15 cellular contexts compared by ENCODE assay signal in the genomic region with DNA sequence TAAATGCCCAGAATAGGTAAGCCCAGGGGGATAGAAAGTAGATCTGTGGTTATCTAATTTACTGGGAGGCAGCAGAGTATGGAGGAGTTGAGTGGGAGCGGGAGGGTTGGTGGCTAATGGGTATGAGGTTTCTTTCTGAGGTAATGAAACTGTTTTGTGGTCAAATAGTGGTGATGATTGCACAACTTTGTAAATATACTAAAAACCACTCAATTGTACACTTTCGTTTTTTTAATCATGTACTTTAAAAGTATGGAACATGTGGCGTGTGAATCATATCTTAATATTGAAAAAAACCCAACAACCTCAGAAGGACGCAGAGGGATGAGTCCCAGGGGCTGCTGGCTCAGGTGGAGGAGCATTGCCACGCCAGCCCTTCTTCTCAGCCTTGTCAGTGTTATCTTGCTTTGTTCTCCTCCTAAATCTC.
DNase-seq lines count a peak whose midpoint lies in the region; ATAC-seq and TF ChIP-seq lines count a peak whose summit lies in the region.
"Had no signal": no experiment of that assay in that cellular context is flagged by ENCODE, and none has a peak within 500 bp of the region (broad histone marks: within the 10 kb centered on the region; RNA-seq: fewer than 3 reads in every experiment).

No MANE protein-coding gene starts in this region.

- H3K27me3 ChIP-seq in Karpas-422 (ENCODE audit: low read length) (0 out of 2 replicates have a peak, but pooled peaks cover 3% of the 10 kb centered on the region), mammary epithelial cell (ENCODE audit: insufficient read depth, low read length) (peaks cover 32% of the 10 kb centered on the region)
- no peaks in the 10 kb centered on the region for H3K27me3 ChIP-seq in naive thymus-derived CD4-positive, alpha-beta T cell (ENCODE audit: control insufficient read depth in 2 of 2, insufficient read depth in 2 of 2, low read length in 2 of 2)

- H3K9ac ChIP-seq in Karpas-422 (ENCODE audit: low read length) (no peak overlapping the region), mammary epithelial cell (ENCODE audit: insufficient read depth, low read length) (no peak overlapping the region)

- H3K27ac ChIP-seq in Karpas-422 (ENCODE audit: low read length) (no peak overlapping the region), mammary epithelial cell (ENCODE audit: insufficient read depth, low read depth, low read length) (no peak overlapping the region)
- no peak overlapping the region for H3K27ac ChIP-seq in naive thymus-derived CD4-positive, alpha-beta T cell (ENCODE audit: low read depth, low read length)
- H3K27ac ChIP-seq: spleen had no signal

- no peaks in the 10 kb centered on the region for H3K4me1 ChIP-seq in Karpas-422 (ENCODE audit: low read length)
- peaks cover 14% of the 10 kb centered on the region for H3K4me1 ChIP-seq in mammary epithelial cell (ENCODE audit: insufficient read depth, low read length)
- H3K4me1 ChIP-seq in naive thymus-derived CD4-positive, alpha-beta T cell (ENCODE audit: control insufficient read depth in 2 of 2, insufficient read depth in 2 of 2, low read length in 2 of 2) = no peaks in the 10 kb centered on the region
- H3K4me1 ChIP-seq: spleen had no signal

- DNase-seq in H4 (ENCODE audit: low spot score) (peak; percentile 87), Karpas-422 (peak; percentile 52), mammary epithelial cell (peak; percentile 88), WTC11 (ENCODE audit: low spot score) (no peak), HuH-7.5 (ENCODE audit: low spot score) (no peak)
- no peak for DNase-seq in naive thymus-derived CD4-positive, alpha-beta T cell
- DNase-seq: activated B cell treated with CpG ODN at 0.5 μM for 24 hours; activated effector memory CD4-positive, alpha-beta T cell treated with anti-CD3 and anti-CD28 coated beads, Interleukin-2, amount 50 U/mL, for 16 hours; C1 segment of cervical spinal cord; H7; hippocampal formation; spleen had no signal

- BruUV-seq in mammary epithelial cell (replicated peaks; lab: Mats Ljungman, UMichigan) = no TSS peak

- no peaks in the 10 kb centered on the region for H3K9me2 ChIP-seq in Karpas-422 (replicated peaks; ENCODE audit: insufficient read depth, low read length)

- no peak overlapping the region for H3K4me3 Mint-ChIP-seq in naive thymus-derived CD4-positive, alpha-beta T cell
- no peak overlapping the region for H3K4me3 Mint-ChIP-seq in WTC11
- H3K4me3 Mint-ChIP-seq: activated B cell treated with CpG ODN at 0.5 μM for 24 hours; stimulated activated naive CD8-positive, alpha-beta T cell treated with anti-CD3 and anti-CD28 coated beads, Interleukin-15, Interleukin-2, amounts not matched to agents 100 ng/mL and 50 ng/mL, for 24 hours had no signal

- CTCF ChIA-PET in mammary epithelial cell (lab: Charles Lee; ENCODE audit: low non-redundant PET) = no interaction called here
- CTCF ChIA-PET in naive thymus-derived CD4-positive, alpha-beta T cell (lab: Charles Lee) = no interaction called here
- CTCF ChIA-PET in WTC11 (lab: Charles Lee) = no interaction called here

- H4K20me1 ChIP-seq in Karpas-422 (ENCODE audit: insufficient read depth, low read depth, low read length) (no peaks in the 10 kb centered on the region), mammary epithelial cell (ENCODE audit: insufficient read depth, low read length) (no peaks in the 10 kb centered on the region)

- intact Hi-C loops in mammary epithelial cell (cut with micrococcal nuclease) = loop anchor here (5.0 kb wide), 1 partner anchor 108 kb away; no protein-coding TSS in a partner anchor
- intact Hi-C loops in naive thymus-derived CD4-positive, alpha-beta T cell (cut with micrococcal nuclease) = no loop called here

- ATAC-seq in GM18498 (IDR thresholded peaks at IDR 0.05; ENCODE audit: unreplicated experiment) (peak; percentile 69), HG03280 (IDR thresholded peaks at IDR 0.05; ENCODE audit: unreplicated experiment) (no peak), WTC11 (no peak)
- no peak for ATAC-seq in naive thymus-derived CD4-positive, alpha-beta T cell

- H3K9me3 ChIP-seq in Karpas-422 (ENCODE audit: low read length) (0 out of 2 replicates have a peak, but pooled peaks cover 3% of the 10 kb centered on the region), mammary epithelial cell (replicated peaks; ENCODE audit: insufficient read depth, low read length) (peaks cover 8% of the 10 kb centered on the region)
- H3K9me3 ChIP-seq in naive thymus-derived CD4-positive, alpha-beta T cell (ENCODE audit: control insufficient read depth in 2 of 3, low read length in 3 of 3) = no peaks in the 10 kb centered on the region

- H3K4me3 ChIP-seq in Karpas-422 (ENCODE audit: low read length) = no peak overlapping the region
- H3K4me3 ChIP-seq in mammary epithelial cell (replicated peaks in 1 of 3; ENCODE audit: insufficient read depth in 1 of 3, low read depth in 2 of 3, low read length in 3 of 3) = no peak overlapping the region
- H3K4me3 ChIP-seq in naive thymus-derived CD4-positive, alpha-beta T cell (ENCODE audit: low read length) = no peak overlapping the region
- H3K4me3 ChIP-seq: spleen had no signal

- no peak overlapping the region for H2AFZ ChIP-seq in Karpas-422 (ENCODE audit: low read length)
- H2AFZ ChIP-seq in mammary epithelial cell (ENCODE audit: low read depth, low read length) = no peak overlapping the region

- H3K4me2 ChIP-seq in Karpas-422 (ENCODE audit: low read depth, low read length, poor library complexity, severe bottlenecking) = no peak overlapping the region
- H3K4me2 ChIP-seq in mammary epithelial cell (ENCODE audit: insufficient read depth, low read depth, low read length) = no peak overlapping the region

- H3K4me1 Mint-ChIP-seq in naive thymus-derived CD4-positive, alpha-beta T cell = peaks cover 0 to 2% (median 0%) of the 10 kb centered on the region in 7 donors
- peaks cover 10% of the 10 kb centered on the region for H3K4me1 Mint-ChIP-seq in WTC11
- H3K4me1 Mint-ChIP-seq: activated B cell treated with CpG ODN at 0.5 μM for 24 hours had no signal

- H3K79me2 ChIP-seq in Karpas-422 (ENCODE audit: low read length) (no peaks in the 10 kb centered on the region), mammary epithelial cell (ENCODE audit: insufficient read depth, low read length) (no peaks in the 10 kb centered on the region)

- WGBS in mammary epithelial cell (ENCODE audit: low coverage, missing lambda C conversion rate) = 33% methylated on average over 5 of the region's 5 CpGs

- peaks cover 0 to 14% (median 2%) of the 10 kb centered on the region in 11 donors for H3K9me3 Mint-ChIP-seq in naive thymus-derived CD4-positive, alpha-beta T cell
- peaks cover 25% of the 10 kb centered on the region for H3K9me3 Mint-ChIP-seq in WTC11
- H3K9me3 Mint-ChIP-seq: stimulated activated naive CD8-positive, alpha-beta T cell treated with anti-CD3 and anti-CD28 coated beads, Interleukin-15, Interleukin-2, amounts not matched to agents 100 ng/mL and 50 ng/mL, for 24 hours had no signal

- TF ChIP-seq CTCF in mammary epithelial cell (conservative IDR thresholded peaks at IDR 0.05 in 1 of 2, IDR thresholded peaks at IDR 0.05 in 1 of 2; ENCODE audit: extremely low read depth in 1 of 2, insufficient read depth in 1 of 2, low read depth in 1 of 2, low read length in 2 of 2) (no peak), WTC11 (IDR thresholded peaks at IDR 0.05) (no peak)

- no peak overlapping the region for H3K27ac Mint-ChIP-seq in naive thymus-derived CD4-positive, alpha-beta T cell
- no peak overlapping the region for H3K27ac Mint-ChIP-seq in WTC11
- H3K27ac Mint-ChIP-seq: activated B cell treated with CpG ODN at 0.5 μM for 24 hours; stimulated activated naive CD8-positive, alpha-beta T cell treated with anti-CD3 and anti-CD28 coated beads, Interleukin-15, Interleukin-2, amounts not matched to agents 100 ng/mL and 50 ng/mL, for 24 hours had no signal

- H3K27me3 Mint-ChIP-seq in naive thymus-derived CD4-positive, alpha-beta T cell = peaks cover 0 to 39% (median 29%) of the 10 kb centered on the region in 5 donors
- peaks cover under 1% of the 10 kb centered on the region; the same call in 1 of the 2 replicates for H3K27me3 Mint-ChIP-seq in WTC11 (ENCODE audit: low read depth)

- H3K36me3 ChIP-seq in Karpas-422 (ENCODE audit: insufficient read depth, low read length) (no peaks in the 10 kb centered on the region), mammary epithelial cell (ENCODE audit: insufficient read depth, low read length) (no peaks in the 10 kb centered on the region)
- H3K36me3 ChIP-seq in naive thymus-derived CD4-positive, alpha-beta T cell (ENCODE audit: control insufficient read depth in 2 of 3, insufficient read depth in 3 of 3, low read length in 3 of 3) = no peaks in the 10 kb centered on the region
- H3K36me3 ChIP-seq: spleen had no signal

- H3K36me3 Mint-ChIP-seq in naive thymus-derived CD4-positive, alpha-beta T cell = no peaks in the 10 kb centered on the region
- peaks cover 6% of the 10 kb centered on the region for H3K36me3 Mint-ChIP-seq in WTC11

- dilution Hi-C loops in mammary epithelial cell (cut with HindIII; ENCODE audit: low sequenced_read_pairs) = no loop called here

- in situ Hi-C loops in mammary epithelial cell (cut with MboI; ENCODE audit: low sequenced_read_pairs in 2 of 2) = no loop called here

- POLR2A ChIA-PET in naive thymus-derived CD4-positive, alpha-beta T cell (lab: Charles Lee) = no interaction called here
- POLR2A ChIA-PET in WTC11 (lab: Charles Lee) = no interaction called here

TF ChIP-seq in WTC11, 78 proteins besides CTCF, POLR2A, EP300 and RAD21 (continues in another document):
- TF ChIP-seq, protein P1, sequence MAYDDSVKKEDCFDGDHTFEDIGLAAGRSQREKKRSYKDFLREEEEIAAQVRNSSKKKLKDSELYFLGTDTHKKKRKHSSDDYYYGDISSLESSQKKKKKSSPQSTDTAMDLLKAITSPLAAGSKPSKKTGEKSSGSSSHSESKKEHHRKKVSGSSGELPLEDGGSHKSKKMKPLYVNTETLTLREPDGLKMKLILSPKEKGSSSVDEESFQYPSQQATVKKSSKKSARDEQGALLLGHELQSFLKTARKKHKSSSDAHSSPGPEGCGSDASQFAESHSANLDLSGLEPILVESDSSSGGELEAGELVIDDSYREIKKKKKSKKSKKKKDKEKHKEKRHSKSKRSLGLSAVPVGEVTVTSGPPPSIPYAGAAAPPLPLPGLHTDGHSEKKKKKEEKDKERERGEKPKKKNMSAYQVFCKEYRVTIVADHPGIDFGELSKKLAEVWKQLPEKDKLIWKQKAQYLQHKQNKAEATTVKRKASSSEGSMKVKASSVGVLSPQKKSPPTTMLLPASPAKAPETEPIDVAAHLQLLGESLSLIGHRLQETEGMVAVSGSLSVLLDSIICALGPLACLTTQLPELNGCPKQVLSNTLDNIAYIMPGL (CRISPR knock-in tag; IDR thresholded peaks at IDR 0.05) = no peak
- TF ChIP-seq MXD4 (CRISPR knock-in tag; IDR thresholded peaks at IDR 0.05; ENCODE audit: borderline replicate concordance) = no peak
- no peak for TF ChIP-seq GRHL2 (CRISPR knock-in tag; IDR thresholded peaks at IDR 0.05; ENCODE audit: insufficient replicate concordance, severe bottlenecking)
- TF ChIP-seq CREM (CRISPR knock-in tag; IDR thresholded peaks at IDR 0.05) = no peak

Comparison
In these comparisons a context has a peak if more than half of its experiments do, and no peak if none do; other contexts are left out.
1. DNase-seq: peak in H4 (single experiment), Karpas-422 (single experiment) and mammary epithelial cell (single experiment); none in naive thymus-derived CD4-positive, alpha-beta T cell (0 of 9), WTC11 (single experiment) and HuH-7.5 (single experiment).